ENCODE assay signal across 8 cellular contexts in genomic region chr6:41578714-41579610, GRCh38. TPM values are rescaled to one million over a fixed set of nuclear protein-coding genes. Genes with fewer than 3 reads are reported as not detected.
DNase-seq lines count a peak whose midpoint lies in the region; ATAC-seq and TF ChIP-seq lines count a peak whose summit lies in the region.

No MANE protein-coding gene starts in this region.

- TF ChIP-seq CTCF in osteoblast (IDR thresholded peaks at IDR 0.05; ENCODE audit: extremely low read depth, low read depth, low read length) = no peak

- H3K79me2 ChIP-seq in osteoblast (ENCODE audit: insufficient read depth, low read length) = no peaks in the 10 kb centered on the region

- H3K9me3 ChIP-seq in osteoblast (ENCODE audit: low read depth, low read length) = no peaks in the 10 kb centered on the region

- DNase-seq in EH (ENCODE audit: low read depth) (peak; percentile 81), NCI-H69 (lab: John Stamatoyannopoulos, UW) (peak; percentile 77), ecto neural progenitor cell (ENCODE audit: low spot score) (peak; percentile 88), osteoblast (ENCODE audit: insufficient read length, low spot score, missing footprints) (no peak)
- no peak for DNase-seq in activated naive CD4-positive, alpha-beta T cell treated with Interleukin-2 at 50 U/mL for 16 hours
- DNase-seq in stimulated activated CD4-positive, alpha-beta T cell treated with anti-CD3 and anti-CD28 coated beads, Interleukin-12 subunit alpha, Interleukin-12 subunit beta, amount 100 ng/mL, for 4 hours = no peak

- H3K27ac ChIP-seq in osteoblast (ENCODE audit: low read depth, low read length) = no peak overlapping the region

- peaks cover 32% of the 10 kb centered on the region for H3K4me1 ChIP-seq in osteoblast (ENCODE audit: insufficient read depth, low read length)

- H3K36me3 ChIP-seq in osteoblast (ENCODE audit: insufficient read depth, low read length) = no peaks in the 10 kb centered on the region

- H3K4me3 ChIP-seq in osteoblast (ENCODE audit: insufficient read depth, low read length) = no peak overlapping the region

- H4K20me1 ChIP-seq in osteoblast (ENCODE audit: insufficient read depth, low read length) = peaks cover 14% of the 10 kb centered on the region

- no peak overlapping the region for H2AFZ ChIP-seq in osteoblast (ENCODE audit: low read length)

- H3K4me2 ChIP-seq in osteoblast (ENCODE audit: insufficient read depth, low read length) = peak overlapping the region; percentile 31

- ATAC-seq in GM19452 (IDR thresholded peaks at IDR 0.05; ENCODE audit: unreplicated experiment) (no peak), HG03342 (IDR thresholded peaks at IDR 0.05; ENCODE audit: unreplicated experiment) (no peak)

- no peaks in the 10 kb centered on the region for H3K27me3 ChIP-seq in osteoblast (ENCODE audit: insufficient read depth, low read length)

RNA-seq across cellular contexts. Expression of gene FOXP4, which starts 32.8 kb away (rescaled TPM):
- total RNA-seq in osteoblast = 2.9 and 3.3 TPM in 2 replicates

RNA-seq across cellular contexts. Expression of gene MDFI, which starts 59.3 kb away (rescaled TPM):
- 0.72 and 5.3 TPM in 2 replicates for total RNA-seq in osteoblast

Comparison
In these comparisons a context has a peak if more than half of its experiments do, and no peak if none do; other contexts are left out.
1. DNase-seq: peak in EH (single experiment), NCI-H69 (single experiment) and ecto neural progenitor cell (single experiment); none in osteoblast (single experiment), activated naive CD4-positive, alpha-beta T cell treated with Interleukin-2 at 50 U/mL for 16 hours (single experiment) and stimulated activated CD4-positive, alpha-beta T cell treated with anti-CD3 and anti-CD28 coated beads, Interleukin-12 subunit alpha, Interleukin-12 subunit beta, amount 100 ng/mL, for 4 hours (single experiment).